1 cellular context compared by ENCODE assay signal in genomic region chr3:69505770-69506407, GRCh38.
TF ChIP-seq lines count a peak whose summit lies in the region.

No MANE protein-coding gene starts in this region.

TF ChIP-seq in HepG2, 621 proteins besides CTCF, POLR2A, EP300 and RAD21 (continued from another document):
- TF ChIP-seq, protein P1, sequence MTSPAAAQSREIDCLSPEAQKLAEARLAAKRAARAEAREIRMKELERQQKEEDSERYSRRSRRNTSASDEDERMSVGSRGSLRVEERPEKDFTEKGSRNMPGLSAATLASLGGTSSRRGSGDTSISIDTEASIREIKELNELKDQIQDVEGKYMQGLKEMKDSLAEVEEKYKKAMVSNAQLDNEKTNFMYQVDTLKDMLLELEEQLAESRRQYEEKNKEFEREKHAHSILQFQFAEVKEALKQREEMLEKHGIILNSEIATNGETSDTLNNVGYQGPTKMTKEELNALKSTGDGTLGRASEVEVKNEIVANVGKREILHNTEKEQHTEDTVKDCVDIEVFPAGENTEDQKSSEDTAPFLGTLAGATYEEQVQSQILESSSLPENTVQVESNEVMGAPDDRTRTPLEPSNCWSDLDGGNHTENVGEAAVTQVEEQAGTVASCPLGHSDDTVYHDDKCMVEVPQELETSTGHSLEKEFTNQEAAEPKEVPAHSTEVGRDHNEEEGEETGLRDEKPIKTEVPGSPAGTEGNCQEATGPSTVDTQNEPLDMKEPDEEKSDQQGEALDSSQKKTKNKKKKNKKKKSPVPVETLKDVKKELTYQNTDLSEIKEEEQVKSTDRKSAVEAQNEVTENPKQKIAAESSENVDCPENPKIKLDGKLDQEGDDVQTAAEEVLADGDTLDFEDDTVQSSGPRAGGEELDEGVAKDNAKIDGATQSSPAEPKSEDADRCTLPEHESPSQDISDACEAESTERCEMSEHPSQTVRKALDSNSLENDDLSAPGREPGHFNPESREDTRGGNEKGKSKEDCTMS (CRISPR knock-in tag; conservative IDR thresholded peaks at IDR 0.05): no peak
- TF ChIP-seq ZNF121 (CRISPR knock-in tag; IDR thresholded peaks at IDR 0.05) (no peak), IRX3 (CRISPR knock-in tag; IDR thresholded peaks at IDR 0.05; ENCODE audit: borderline replicate concordance, low read depth) (no peak), TFDP1 (CRISPR knock-in tag; IDR thresholded peaks at IDR 0.05; ENCODE audit: borderline replicate concordance) (no peak), ERF (CRISPR knock-in tag; IDR thresholded peaks at IDR 0.05) (no peak), ZNF569 (CRISPR knock-in tag; IDR thresholded peaks at IDR 0.05; ENCODE audit: borderline replicate concordance) (no peak), TFAP4 (IDR thresholded peaks at IDR 0.05; ENCODE audit: borderline replicate concordance, low read depth) (no peak)
